ENCODE assay signal across 22 cellular contexts in the genomic region with DNA sequence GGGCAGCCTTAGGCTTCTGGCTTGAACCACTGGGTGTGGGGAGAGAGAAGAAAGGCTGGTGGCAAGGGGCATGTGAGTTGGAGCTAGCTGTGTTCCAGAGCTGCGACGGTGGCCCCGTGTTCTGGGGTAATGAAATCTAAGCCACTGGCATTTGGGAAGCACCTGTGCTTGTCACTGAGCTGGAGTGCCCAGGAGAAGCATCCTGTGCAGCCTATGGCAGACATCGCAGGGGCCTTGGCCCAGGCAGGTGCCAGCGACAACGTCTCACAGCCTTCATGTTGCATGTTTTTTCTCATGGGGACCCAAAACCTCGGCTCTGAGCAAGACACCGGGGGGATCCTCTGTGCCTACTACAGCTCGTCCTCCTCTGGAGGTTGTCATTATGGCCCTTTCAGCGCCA.
"Had no signal": no experiment of that assay in that cellular context is flagged by ENCODE, and none has a peak within 500 bp of the region (broad histone marks: within the 10 kb centered on the region; RNA-seq: fewer than 3 reads in every experiment).

No MANE protein-coding gene starts in this region.

- H3K9me3 ChIP-seq: esophagus squamous epithelium, mucosa of descending colon, right lobe of liver, thoracic aorta, tibial nerve, upper lobe of left lung had no signal

- DNase-seq: central memory CD4-positive, alpha-beta T cell; dermis blood vessel endothelial cell; effector memory CD4-positive, alpha-beta T cell; erythroblast; esophagus squamous epithelium; foreskin melanocyte; hypothalamus; immature natural killer cell; islet precursor cell; mesenchymal stem cell; mucosa of descending colon; naive B cell; stimulated activated naive B cell treated with anti-CD40 and anti-IgM and Interleukin-4, amounts not matched to agents 10 μg/mL and 1 μg/mL and 100 μg/mL, for 72 hours; upper lobe of left lung had no signal

- H3K36me3 ChIP-seq: esophagus squamous epithelium, neural progenitor cell, right lobe of liver, thoracic aorta, upper lobe of left lung had no signal

- ATAC-seq: mucosa of descending colon; natural killer cell treated with Interleukin-12 subunit alpha and Interleukin-12 subunit beta and Interleukin-15 and Interleukin-18, amount 100 ng/mL, for 72 hours; right lobe of liver; stimulated activated naive B cell treated with anti-CD40 and anti-IgM and Interleukin-4, amounts not matched to agents 10 μg/mL and 1 μg/mL and 100 μg/mL, for 72 hours had no signal

- H3K4me3 ChIP-seq: coronary artery, esophagus squamous epithelium, mucosa of descending colon, neural progenitor cell, right lobe of liver, thoracic aorta, tibial nerve, upper lobe of left lung had no signal

- H3K36me3 Mint-ChIP-seq: mesothelial cell of epicardium; natural killer cell treated with Interleukin-12 subunit alpha and Interleukin-12 subunit beta and Interleukin-15 and Interleukin-18, amount 100 ng/mL, for 72 hours; neural progenitor cell had no signal

- H3K27ac ChIP-seq: coronary artery, esophagus squamous epithelium, neural progenitor cell, right lobe of liver, thoracic aorta, tibial nerve, upper lobe of left lung had no signal

- H3K27me3 ChIP-seq: esophagus squamous epithelium, neural progenitor cell, right lobe of liver, tibial nerve, upper lobe of left lung had no signal

- H3K4me1 ChIP-seq: neural progenitor cell, right lobe of liver had no signal

- H3K27ac Mint-ChIP-seq: mesothelial cell of epicardium; natural killer cell treated with Interleukin-12 subunit alpha and Interleukin-12 subunit beta and Interleukin-15 and Interleukin-18, amount 100 ng/mL, for 72 hours; neural progenitor cell; stimulated activated naive B cell treated with anti-CD40 and anti-IgM and Interleukin-4, amounts not matched to agents 10 μg/mL and 1 μg/mL and 100 μg/mL, for 72 hours; stimulated activated naive CD8-positive, alpha-beta T cell treated with anti-CD3 and anti-CD28 coated beads, Interleukin-15, Interleukin-2, amounts not matched to agents 100 ng/mL and 50 ng/mL, for 24 hours had no signal

- H3K9me3 Mint-ChIP-seq: mesothelial cell of epicardium; naive B cell; natural killer cell treated with Interleukin-12 subunit alpha and Interleukin-12 subunit beta and Interleukin-15 and Interleukin-18, amount 100 ng/mL, for 72 hours; neural progenitor cell; stimulated activated naive B cell treated with anti-CD40 and anti-IgM and Interleukin-4, amounts not matched to agents 10 μg/mL and 1 μg/mL and 100 μg/mL, for 72 hours; stimulated activated naive CD8-positive, alpha-beta T cell treated with anti-CD3 and anti-CD28 coated beads, Interleukin-15, Interleukin-2, amounts not matched to agents 100 ng/mL and 50 ng/mL, for 24 hours had no signal

- H3K4me1 Mint-ChIP-seq: immature natural killer cell had no signal

- H3K4me3 Mint-ChIP-seq: immature natural killer cell; mesothelial cell of epicardium; naive B cell; natural killer cell treated with Interleukin-12 subunit alpha and Interleukin-12 subunit beta and Interleukin-15 and Interleukin-18, amount 100 ng/mL, for 72 hours; stimulated activated naive B cell treated with anti-CD40 and anti-IgM and Interleukin-4, amounts not matched to agents 10 μg/mL and 1 μg/mL and 100 μg/mL, for 72 hours; stimulated activated naive CD8-positive, alpha-beta T cell treated with anti-CD3 and anti-CD28 coated beads, Interleukin-15, Interleukin-2, amounts not matched to agents 100 ng/mL and 50 ng/mL, for 24 hours had no signal

- H3K27me3 Mint-ChIP-seq: stimulated activated naive CD8-positive, alpha-beta T cell treated with anti-CD3 and anti-CD28 coated beads, Interleukin-15, Interleukin-2, amounts not matched to agents 100 ng/mL and 50 ng/mL, for 24 hours had no signal
